26 cellular contexts compared by ENCODE assay signal in genomic region chr1:76726251-76726650, GRCh38.
DNase-seq lines count a peak whose midpoint lies in the region; ATAC-seq and TF ChIP-seq lines count a peak whose summit lies in the region.
"Had no signal": no experiment of that assay in that cellular context is flagged by ENCODE, and none has a peak within 500 bp of the region (broad histone marks: within the 10 kb centered on the region; RNA-seq: fewer than 3 reads in every experiment).

No MANE protein-coding gene starts in this region.

- TF ChIP-seq POLR2A in adrenal gland (IDR thresholded peaks at IDR 0.05) = no peak

- no peak overlapping the region for H3K27ac ChIP-seq in Karpas-422 (ENCODE audit: low read length)
- H3K27ac ChIP-seq in neural progenitor cell = no peak overlapping the region
- no peak overlapping the region for H3K27ac ChIP-seq in adrenal gland
- H3K27ac ChIP-seq: C4-2B had no signal

- H4K20me1 ChIP-seq in Karpas-422 (ENCODE audit: insufficient read depth, low read depth, low read length) = no peaks in the 10 kb centered on the region
- H4K20me1 ChIP-seq in neural progenitor cell (ENCODE audit: low read depth) = no peaks in the 10 kb centered on the region

- no peaks in the 10 kb centered on the region for H3K9me2 ChIP-seq in Karpas-422 (replicated peaks; ENCODE audit: insufficient read depth, low read length)

- H3K4me3 ChIP-seq in AG10803 (ENCODE audit: low read length) (no peak overlapping the region), Karpas-422 (ENCODE audit: low read length) (no peak overlapping the region), neural progenitor cell (no peak overlapping the region), adrenal gland (no peak overlapping the region)
- H3K4me3 ChIP-seq: Peyer's patch had no signal

- intact Hi-C loops in adrenal gland (cut with DNase I) = no loop called here

- TF ChIP-seq CTCF in AG10803 (conservative IDR thresholded peaks at IDR 0.05; ENCODE audit: low read length) = no peak
- no peak for TF ChIP-seq CTCF in neural progenitor cell (IDR thresholded peaks at IDR 0.05)
- TF ChIP-seq CTCF in adrenal gland (IDR thresholded peaks at IDR 0.05) = no peak

- H3K9me3 ChIP-seq in Karpas-422 (ENCODE audit: low read length) = no peaks in the 10 kb centered on the region
- H3K9me3 ChIP-seq in neural progenitor cell (ENCODE audit: low read depth) = no peaks in the 10 kb centered on the region
- H3K9me3 ChIP-seq in adrenal gland (replicated peaks in 1 of 3) = no peaks in the 10 kb centered on the region
- H3K9me3 ChIP-seq: Peyer's patch had no signal

- H3K27ac Mint-ChIP-seq in neural progenitor cell = no peak overlapping the region
- H3K27ac Mint-ChIP-seq: activated CD4-positive, alpha-beta T cell treated with anti-CD3 and anti-CD28 coated beads, Interleukin-2, amount 10 ng/mL, durations not matched to agents 7 days and 5 days; activated naive CD4-positive, alpha-beta T cell treated with anti-CD3 and anti-CD28 coated beads for 36 hours; activated T-cell treated with anti-CD3 and anti-CD28 coated beads, Interleukin-2, amount 50 U/mL, for 72 hours; naive thymus-derived CD4-positive, alpha-beta T cell; type B pancreatic cell had no signal

- H3F3A ChIP-seq in neural progenitor cell (ENCODE audit: low read depth) = no peaks in the 10 kb centered on the region

- H3K27me3 ChIP-seq in Karpas-422 (ENCODE audit: low read length) = no peaks in the 10 kb centered on the region
- H3K27me3 ChIP-seq in neural progenitor cell = no peaks in the 10 kb centered on the region
- H3K27me3 ChIP-seq in adrenal gland = no peaks in the 10 kb centered on the region
- H3K27me3 ChIP-seq: Peyer's patch had no signal

- no peaks in the 10 kb centered on the region for H3K9me3 Mint-ChIP-seq in neural progenitor cell
- H3K9me3 Mint-ChIP-seq: activated CD4-positive, alpha-beta T cell treated with anti-CD3 and anti-CD28 coated beads, Interleukin-2, amount 10 ng/mL, durations not matched to agents 7 days and 5 days; activated naive CD4-positive, alpha-beta T cell treated with anti-CD3 and anti-CD28 coated beads for 36 hours; activated T-cell treated with anti-CD3 and anti-CD28 coated beads, Interleukin-2, amount 50 U/mL, for 72 hours; type B pancreatic cell had no signal

- ATAC-seq in HG02759 (IDR thresholded peaks at IDR 0.05; ENCODE audit: unreplicated experiment) = no peak
- ATAC-seq: activated T-cell treated with anti-CD3 and anti-CD28 coated beads, Interleukin-2, amount 50 U/mL, for 72 hours; esophagus mucosa; left ventricle myocardium superior; naive thymus-derived CD4-positive, alpha-beta T cell had no signal

- H3K4me1 ChIP-seq in Karpas-422 (ENCODE audit: low read length) (peaks cover 20% of the 10 kb centered on the region), neural progenitor cell (no peaks in the 10 kb centered on the region), adrenal gland (replicated peaks in 1 of 2) (no peaks in the 10 kb centered on the region)
- H3K4me1 ChIP-seq: Peyer's patch had no signal

- no peaks in the 10 kb centered on the region for H3K79me2 ChIP-seq in Karpas-422 (ENCODE audit: low read length)
- H3K79me2 ChIP-seq in neural progenitor cell (ENCODE audit: low read depth) = no peaks in the 10 kb centered on the region

- H2AFZ ChIP-seq in Karpas-422 (ENCODE audit: low read length) (peak overlapping the region; percentile 64; the same call in 1 of the 2 replicates), neural progenitor cell (replicated peaks) (peak overlapping the region; percentile 20)

- no peak overlapping the region for H3K9ac ChIP-seq in Karpas-422 (ENCODE audit: low read length)
- no peak overlapping the region for H3K9ac ChIP-seq in neural progenitor cell

- H3K4me3 Mint-ChIP-seq in neural progenitor cell = no peak overlapping the region
- H3K4me3 Mint-ChIP-seq: activated CD4-positive, alpha-beta T cell treated with anti-CD3 and anti-CD28 coated beads, Interleukin-2, amount 10 ng/mL, durations not matched to agents 7 days and 5 days; activated naive CD4-positive, alpha-beta T cell treated with anti-CD3 and anti-CD28 coated beads for 36 hours; activated T-cell treated with anti-CD3 and anti-CD28 coated beads, Interleukin-2, amount 50 U/mL, for 72 hours; naive thymus-derived CD4-positive, alpha-beta T cell; type B pancreatic cell had no signal

- H3K27me3 Mint-ChIP-seq in neural progenitor cell (ENCODE audit: insufficient read depth, low read depth) = no peaks in the 10 kb centered on the region
- H3K27me3 Mint-ChIP-seq: activated CD4-positive, alpha-beta T cell treated with anti-CD3 and anti-CD28 coated beads, Interleukin-2, amount 10 ng/mL, durations not matched to agents 7 days and 5 days; naive thymus-derived CD4-positive, alpha-beta T cell; type B pancreatic cell had no signal

- H3K36me3 ChIP-seq in Karpas-422 (ENCODE audit: insufficient read depth, low read length) = no peaks in the 10 kb centered on the region
- no peaks in the 10 kb centered on the region for H3K36me3 ChIP-seq in neural progenitor cell
- H3K36me3 ChIP-seq in adrenal gland (replicated peaks in 1 of 2) = no peaks in the 10 kb centered on the region
- H3K36me3 ChIP-seq: Peyer's patch had no signal

- peaks cover 10% of the 10 kb centered on the region for H3K4me1 Mint-ChIP-seq in neural progenitor cell
- H3K4me1 Mint-ChIP-seq: activated CD4-positive, alpha-beta T cell treated with anti-CD3 and anti-CD28 coated beads, Interleukin-2, amount 10 ng/mL, durations not matched to agents 7 days and 5 days; naive thymus-derived CD4-positive, alpha-beta T cell had no signal

- peak; percentile 40 for DNase-seq in AG10803 (ENCODE audit: low read depth)
- DNase-seq in Karpas-422 = no peak
- peak; percentile 48 for DNase-seq in dedifferentiated amniotic fluid mesenchymal stem cell (ENCODE audit: extremely low spot score)
- no peak for DNase-seq in neural progenitor cell (ENCODE audit: low spot score)
- no peak for DNase-seq in adrenal gland
- no peak for DNase-seq in stimulated activated naive CD4-positive, alpha-beta T cell treated with Interleukin-2 at 50 U/mL for 16 hours (lab: John Stamatoyannopoulos, UW)
- DNase-seq in activated CD8-positive, alpha-beta memory T cell treated with anti-CD3 and anti-CD28 coated beads for 24 hours = no peak
- DNase-seq: ACHN; activated CD4-positive, alpha-beta T cell treated with anti-CD3 and anti-CD28 coated beads, Interleukin-2, amount 10 ng/mL, durations not matched to agents 7 days and 5 days; activated naive CD4-positive, alpha-beta T cell treated with anti-CD3 and anti-CD28 coated beads for 36 hours; activated T-cell treated with anti-CD3 and anti-CD28 coated beads, Interleukin-2, amount 50 U/mL, for 72 hours; Calu3; KG1; left ventricle myocardium superior; MM.1S; naive thymus-derived CD4-positive, alpha-beta T cell; NCI-H2107; NCI-H524 treated with DMSO at 0.1 percent for 48 hours; occipital lobe; Peyer's patch; SIG-M5; stimulated activated CD4-positive, alpha-beta T cell treated with anti-CD3 and anti-CD28 coated beads, Interleukin-1b, Interleukin-23, amount 100 ng/mL, for 48 hours had no signal

- WGBS in adrenal gland, 4 donors = 89 to 92% (median 91%) methylated on average over 3 of the region's 3 CpGs

- no peaks in the 10 kb centered on the region for H3K36me3 Mint-ChIP-seq in neural progenitor cell
- H3K36me3 Mint-ChIP-seq: naive thymus-derived CD4-positive, alpha-beta T cell; type B pancreatic cell had no signal

- H3K4me2 ChIP-seq in Karpas-422 (ENCODE audit: low read depth, low read length, poor library complexity, severe bottlenecking) (no peak overlapping the region), neural progenitor cell (no peak overlapping the region)

Comparison
In these comparisons a context has a peak if more than half of its experiments do, and no peak if none do; other contexts are left out.
1. DNase-seq: peak in AG10803 (single experiment) and dedifferentiated amniotic fluid mesenchymal stem cell (single experiment); none in Karpas-422 (single experiment), neural progenitor cell (single experiment), adrenal gland (0 of 7), stimulated activated naive CD4-positive, alpha-beta T cell treated with Interleukin-2 at 50 U/mL for 16 hours (single experiment) and activated CD8-positive, alpha-beta memory T cell treated with anti-CD3 and anti-CD28 coated beads for 24 hours (single experiment).